14 cellular contexts compared by ENCODE assay signal in genomic region chr10:114855776-114856543, GRCh38. TPM values are rescaled to one million over a fixed set of nuclear protein-coding genes. Genes with fewer than 3 reads are reported as not detected.
A peak's percentile ranks its signal among the peaks of the same experiment; 100 is the strongest.
DNase-seq lines count a peak whose midpoint lies in the region; ATAC-seq and TF ChIP-seq lines count a peak whose summit lies in the region.
"Had no signal": no experiment of that assay in that cellular context is flagged by ENCODE, and none has a peak within 500 bp of the region (broad histone marks: within the 10 kb centered on the region; RNA-seq: fewer than 3 reads in every experiment).

No MANE protein-coding gene starts in this region.

- TF ChIP-seq CTCF in fibroblast of the aortic adventitia (IDR thresholded peaks at IDR 0.05; ENCODE audit: insufficient read depth, low read length) (no peak), thoracic aorta (IDR thresholded peaks at IDR 0.05) (no peak)

- peaks cover 78% of the 10 kb centered on the region for H3K36me3 Mint-ChIP-seq in activated CD4-positive, alpha-beta memory T cell treated with anti-CD3 and anti-CD28 coated beads, Interleukin-2, amount 10 ng/mL, durations not matched to agents 7 days and 5 days (ENCODE audit: low read depth)

- ATAC-seq in Right ventricle myocardium superior (ENCODE audit: poor library complexity) (peak; percentile 60), Right ventricle myocardium inferior (no peak), thoracic aorta (ENCODE audit: insufficient number of reproducible peaks, low FRiP score, low read depth) (no peak)
- ATAC-seq: GM12878 had no signal

- no peaks in the 10 kb centered on the region for H3K27me3 Mint-ChIP-seq in activated CD4-positive, alpha-beta memory T cell treated with anti-CD3 and anti-CD28 coated beads, Interleukin-2, amount 10 ng/mL, durations not matched to agents 7 days and 5 days

- no peaks in the 10 kb centered on the region for H3K9me3 ChIP-seq in thoracic aorta
- H3K9me3 ChIP-seq: BLaER1 had no signal

- peak overlapping the region; percentile 62 to 72 for H3K27ac ChIP-seq in thoracic aorta
- H3K27ac ChIP-seq: BLaER1 had no signal

- DNase-seq in Right ventricle myocardium superior (no peak), Right ventricle myocardium inferior (ENCODE audit: missing footprints) (no peak), fibroblast of the aortic adventitia (ENCODE audit: low read depth) (peak; percentile 17), thoracic aorta (ENCODE audit: low spot score) (no peak), NCI-H69 (lab: John Stamatoyannopoulos, UW) (no peak), NCI-H526 treated with DMSO at 0.1 percent for 48 hours (lab: John Stamatoyannopoulos, UW) (no peak)
- no peak for DNase-seq in activated CD4-positive, alpha-beta memory T cell treated with anti-CD3 and anti-CD28 coated beads, Interleukin-2, amount 10 ng/mL, durations not matched to agents 7 days and 5 days
- DNase-seq in effector CD4-positive, alpha-beta T cell, result no peak
- DNase-seq: activated effector memory CD4-positive, alpha-beta T cell treated with Interleukin-2 at 50 U/mL for 16 hours; KG1; NCI-H524 treated with DMSO at 0.1 percent for 48 hours; stimulated activated naive CD4-positive, alpha-beta T cell had no signal

- intact Hi-C loops in Right ventricle myocardium superior (cut with DNase I), result no loop called here
- intact Hi-C loops in Right ventricle myocardium inferior (cut with DNase I), result no loop called here

- no peaks in the 10 kb centered on the region for H3K9me3 Mint-ChIP-seq in activated CD4-positive, alpha-beta memory T cell treated with anti-CD3 and anti-CD28 coated beads, Interleukin-2, amount 10 ng/mL, durations not matched to agents 7 days and 5 days

- POLR2A ChIA-PET in activated CD4-positive, alpha-beta memory T cell treated with anti-CD3 and anti-CD28 coated beads, Interleukin-2, amount 10 ng/mL, durations not matched to agents 7 days and 5 days (lab: Charles Lee), result interaction anchor here (1.0 to 1.7 kb wide), 7 partner anchors 12 to 312 kb away, joined by 3 to 7 read pairs (median 4); no protein-coding TSS in a partner anchor

- CTCF ChIA-PET in activated CD4-positive, alpha-beta memory T cell treated with anti-CD3 and anti-CD28 coated beads, Interleukin-2, amount 10 ng/mL, durations not matched to agents 7 days and 5 days (lab: Charles Lee), result interaction anchor here (1.3 to 2.1 kb wide), 5 partner anchors 10 to 306 kb away, joined by 3 to 9 read pairs (median 4); partner anchors contain the start of gene FHIP2A

- peak overlapping the region; percentile 71 for H3K27ac Mint-ChIP-seq in activated CD4-positive, alpha-beta memory T cell treated with anti-CD3 and anti-CD28 coated beads, Interleukin-2, amount 10 ng/mL, durations not matched to agents 7 days and 5 days

- peaks cover 26% of the 10 kb centered on the region for H3K36me3 ChIP-seq in thoracic aorta

- H3K27me3 ChIP-seq in thoracic aorta (replicated peaks; ENCODE audit: insufficient read depth), result no peaks in the 10 kb centered on the region
- H3K27me3 ChIP-seq: BLaER1 had no signal

- H3K4me3 ChIP-seq in fibroblast of the aortic adventitia (ENCODE audit: low read depth, low read length) (no peak overlapping the region), thoracic aorta (no peak overlapping the region)
- H3K4me3 ChIP-seq: BLaER1, GM12878 had no signal

- peaks cover 31% of the 10 kb centered on the region for H3K4me1 Mint-ChIP-seq in activated CD4-positive, alpha-beta memory T cell treated with anti-CD3 and anti-CD28 coated beads, Interleukin-2, amount 10 ng/mL, durations not matched to agents 7 days and 5 days

- H3K4me3 Mint-ChIP-seq in activated CD4-positive, alpha-beta memory T cell treated with anti-CD3 and anti-CD28 coated beads, Interleukin-2, amount 10 ng/mL, durations not matched to agents 7 days and 5 days, result no peak overlapping the region

- peaks cover 12 to 26% of the 10 kb centered on the region in 2 donors for H3K4me1 ChIP-seq in thoracic aorta (ENCODE audit: control insufficient read depth in 1 of 2, low read depth in 2 of 2)
- H3K4me1 ChIP-seq: BLaER1 had no signal

RNA-seq across cellular contexts. Expression of gene FHIP2A, which starts 34.4 kb away (rescaled TPM):
- total RNA-seq in Right ventricle myocardium superior (22.6 TPM), Right ventricle myocardium inferior (25.2 TPM), fibroblast of the aortic adventitia (ENCODE audit: low replicate concordance) (36.6 and 54.7 TPM in 2 replicates), thoracic aorta (10 to 100 TPM; 38.4 to 70.5 TPM)
- 10 to 100 TPM; 34.3 to 39.2 TPM for total RNA-seq in activated CD4-positive, alpha-beta memory T cell treated with anti-CD3 and anti-CD28 coated beads, Interleukin-2, amount 10 ng/mL, durations not matched to agents 7 days and 5 days
